Comparison of ENCODE assay signal across 9 cellular contexts in genomic region chr17:5583426-5584382, GRCh38. TPM values are rescaled to one million over a fixed set of nuclear protein-coding genes. Genes with fewer than 3 reads are reported as not detected.
A peak's percentile ranks its signal among the peaks of the same experiment; 100 is the strongest.
DNase-seq lines count a peak whose midpoint lies in the region; ATAC-seq and TF ChIP-seq lines count a peak whose summit lies in the region.
"Had no signal": no experiment of that assay in that cellular context is flagged by ENCODE, and none has a peak within 500 bp of the region (broad histone marks: within the 10 kb centered on the region; RNA-seq: fewer than 3 reads in every experiment).

No MANE protein-coding gene starts in this region.

- DNase-seq in activated CD4-positive, alpha-beta T cell treated with anti-CD3 and anti-CD28 coated beads for 48 hours, result peak; percentile 22
- DNase-seq in activated CD4-positive, alpha-beta T cell treated with anti-CD3 and anti-CD28 coated beads, Interleukin-2, amount 50 U/mL, for 4 hours, result no peak
- no peak for DNase-seq in esophagus squamous epithelium (lab: John Stamatoyannopoulos, UW)
- DNase-seq in NCI-H2029 treated with DMSO at 0.1 percent for 48 hours (lab: John Stamatoyannopoulos, UW), result no peak
- DNase-seq in cerebellar nuclear complex (lab: John Stamatoyannopoulos, UW), result no peak

- H2AFZ ChIP-seq in OCI-LY3 (ENCODE audit: low read depth, low read length), result peak overlapping the region; percentile 61

- peak overlapping the region; percentile 74 for H3K4me3 ChIP-seq in OCI-LY3 (ENCODE audit: low read length)
- peak overlapping the region; percentile 40 to 69 (median 53) for H3K4me3 ChIP-seq in esophagus squamous epithelium
- peak overlapping the region; percentile 78 for H3K4me3 ChIP-seq in skeletal muscle satellite cell (ENCODE audit: low read length)

- no peaks in the 10 kb centered on the region for H4K20me1 ChIP-seq in OCI-LY3 (ENCODE audit: insufficient read depth, low read length)

- TF ChIP-seq POLR2A in esophagus squamous epithelium (IDR thresholded peaks at IDR 0.05), result no peak

- peak overlapping the region; percentile 36 for H3K9ac ChIP-seq in OCI-LY3 (ENCODE audit: low read length)
- peak overlapping the region; percentile 91 for H3K9ac ChIP-seq in skeletal muscle satellite cell (ENCODE audit: low read depth, low read length)

- intact Hi-C loops in esophagus squamous epithelium (cut with DNase I), result no loop called here

- no peak for TF ChIP-seq CTCF in OCI-LY3 (IDR thresholded peaks at IDR 0.05; ENCODE audit: low read depth, low read length)
- TF ChIP-seq CTCF in esophagus squamous epithelium (IDR thresholded peaks at IDR 0.05), result peak in 1 of 6 experiments; percentile 26

- H3K4me1 ChIP-seq in OCI-LY3 (ENCODE audit: low read length), result peaks cover 23% of the 10 kb centered on the region
- H3K4me1 ChIP-seq in esophagus squamous epithelium, result peaks cover 31 to 57% (median 36%) of the 10 kb centered on the region in 3 donors
- peaks cover 42% of the 10 kb centered on the region for H3K4me1 ChIP-seq in skeletal muscle satellite cell (ENCODE audit: control insufficient read depth, insufficient read depth, low read length)

- H3K9me3 ChIP-seq in OCI-LY3 (ENCODE audit: insufficient read depth, low read length) (no peaks in the 10 kb centered on the region), esophagus squamous epithelium (no peaks in the 10 kb centered on the region), skeletal muscle satellite cell (replicated peaks; ENCODE audit: low read length) (no peaks in the 10 kb centered on the region)

- H3K27ac ChIP-seq in OCI-LY3 (ENCODE audit: low read length), result no peak overlapping the region
- peak overlapping the region; percentile 87 to 95 (median 92) for H3K27ac ChIP-seq in esophagus squamous epithelium
- H3K27ac ChIP-seq: C4-2B had no signal

- ATAC-seq in GM18861 (IDR thresholded peaks at IDR 0.05; ENCODE audit: unreplicated experiment), result no peak

- H3K4me2 ChIP-seq in OCI-LY3 (ENCODE audit: low read length) (peak overlapping the region; percentile 58), skeletal muscle satellite cell (ENCODE audit: low read length) (peak overlapping the region; percentile 91)

- H3K36me3 ChIP-seq in OCI-LY3 (replicated peaks; ENCODE audit: low read depth, low read length) (no peaks in the 10 kb centered on the region), esophagus squamous epithelium (peaks cover 0 to 29% (median 0%) of the 10 kb centered on the region in 3 donors), skeletal muscle satellite cell (ENCODE audit: insufficient read depth, low read length) (peaks cover 17% of the 10 kb centered on the region)

- no peaks in the 10 kb centered on the region for H3K27me3 ChIP-seq in OCI-LY3 (ENCODE audit: low read depth, low read length)
- H3K27me3 ChIP-seq in esophagus squamous epithelium, result no peaks in the 10 kb centered on the region
- H3K27me3 ChIP-seq in skeletal muscle satellite cell (ENCODE audit: control insufficient read depth, insufficient read depth, low read length), result no peaks in the 10 kb centered on the region

- no peaks in the 10 kb centered on the region for H3K79me2 ChIP-seq in OCI-LY3 (ENCODE audit: low read length)

- WGBS in esophagus squamous epithelium, 2 donors, result 29 to 48% methylated on average over 7 to 17 of the region's 21 CpGs

RNA-seq across cellular contexts. Expression of gene NLRP1, which starts 0.6 kb away (rescaled TPM):
- total RNA-seq in esophagus squamous epithelium, result 10 to 100 TPM; 10.4 to 33.4 (median 14.3) TPM
- total RNA-seq in skeletal muscle satellite cell (2012; rRNA removed), result 9.0 and 12.4 TPM in 2 replicates
